11 cellular contexts compared by ENCODE assay signal in the genomic region with DNA sequence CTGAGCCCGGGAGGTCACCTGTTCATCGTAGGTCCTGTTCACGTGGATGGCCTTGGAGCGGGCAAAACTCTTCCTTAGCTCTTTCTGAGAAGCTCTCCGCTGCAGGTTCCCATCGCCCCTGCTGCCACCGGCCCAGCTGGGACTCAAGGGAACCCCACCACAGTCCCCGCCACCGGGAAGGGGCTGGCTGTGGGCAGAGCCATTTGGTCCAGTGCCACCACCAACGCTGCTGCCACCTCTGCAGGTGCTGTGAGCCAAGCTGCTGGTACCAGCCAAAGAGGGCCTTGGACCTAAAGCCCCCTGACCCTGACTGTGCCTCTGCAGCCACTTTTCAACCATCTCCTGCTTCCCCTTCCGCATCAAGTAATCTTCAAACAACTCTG. TPM values are rescaled to one million over a fixed set of nuclear protein-coding genes. Genes with fewer than 3 reads are reported as not detected.
DNase-seq lines count a peak whose midpoint lies in the region; ATAC-seq and TF ChIP-seq lines count a peak whose summit lies in the region.
"Had no signal": no experiment of that assay in that cellular context is flagged by ENCODE, and none has a peak within 500 bp of the region (broad histone marks: within the 10 kb centered on the region; RNA-seq: fewer than 3 reads in every experiment).

No MANE protein-coding gene starts in this region.

- no peak overlapping the region for H3K27ac Mint-ChIP-seq in GM23338
- H3K27ac Mint-ChIP-seq: effector memory CD8-positive, alpha-beta T cell had no signal

- H3K27me3 Mint-ChIP-seq in GM23338 (ENCODE audit: insufficient read depth, low read depth, poor library complexity): peaks cover 14% of the 10 kb centered on the region

- peak overlapping the region; percentile 97 for H3K4me2 ChIP-seq in GM23338

- intact Hi-C loops in right cardiac atrium (cut with DNase I): no loop called here
- intact Hi-C loops in prostate gland (cut with DNase I): loop anchor here (10.0 kb wide), 1 partner anchor 277 kb away; no protein-coding TSS in a partner anchor

- H3K4me3 ChIP-seq in GM23338 (peak overlapping the region; percentile 90), SJSA1 (peak overlapping the region; percentile 36; the same call in 1 of the 2 replicates), right cardiac atrium (ENCODE audit: low read length) (no peak overlapping the region), prostate gland (peak overlapping the region; percentile 24 to 43)

- H2AFZ ChIP-seq in GM23338: peak overlapping the region; percentile 100

- no peak for TF ChIP-seq CTCF in GM23338 (conservative IDR thresholded peaks at IDR 0.05; ENCODE audit: low read depth in 2 of 2)
- TF ChIP-seq CTCF in prostate gland (IDR thresholded peaks at IDR 0.05): no peak

- H3K79me2 ChIP-seq in GM23338 (replicated peaks; ENCODE audit: insufficient read depth): no peaks in the 10 kb centered on the region

- H3K27me3 ChIP-seq in GM23338 (ENCODE audit: insufficient read depth): peaks cover 33% of the 10 kb centered on the region
- H3K27me3 ChIP-seq in SJSA1 (replicated peaks): no peaks in the 10 kb centered on the region
- H3K27me3 ChIP-seq in right cardiac atrium (ENCODE audit: control insufficient read depth, insufficient read depth): no peaks in the 10 kb centered on the region
- no peaks in the 10 kb centered on the region for H3K27me3 ChIP-seq in prostate gland (replicated peaks; ENCODE audit: insufficient read depth)

- ATAC-seq in GM23338 (peak; percentile 8), right cardiac atrium (peak; percentile 10 to 20), GM21381 (IDR thresholded peaks at IDR 0.05; ENCODE audit: unreplicated experiment) (no peak)

- peaks cover 9% of the 10 kb centered on the region for H3K4me1 Mint-ChIP-seq in GM23338

- H3K4me3 Mint-ChIP-seq in GM23338: peak overlapping the region; percentile 89

- H3K9me3 ChIP-seq in SJSA1 (replicated peaks) (no peaks in the 10 kb centered on the region), right cardiac atrium (ENCODE audit: control insufficient read depth, low read length) (no peaks in the 10 kb centered on the region), prostate gland (no peaks in the 10 kb centered on the region)

- no peaks in the 10 kb centered on the region for H3K36me3 Mint-ChIP-seq in GM23338 (ENCODE audit: low read depth)

- no peaks in the 10 kb centered on the region for H4K20me1 ChIP-seq in GM23338 (replicated peaks; ENCODE audit: insufficient read depth)

- H3K4me1 ChIP-seq in GM23338 (ENCODE audit: insufficient read depth) (peaks cover 6% of the 10 kb centered on the region; the same call in 1 of the 2 replicates), SJSA1 (replicated peaks) (peaks cover 26% of the 10 kb centered on the region), right cardiac atrium (ENCODE audit: control insufficient read depth, insufficient read depth, low read length) (no peaks in the 10 kb centered on the region), prostate gland (replicated peaks) (no peaks in the 10 kb centered on the region)

- H3K9me2 ChIP-seq in GM23338 (ENCODE audit: insufficient read depth): no peaks in the 10 kb centered on the region

- TF ChIP-seq POLR2A in prostate gland (IDR thresholded peaks at IDR 0.05): no peak

- H3K27ac ChIP-seq in GM23338 (ENCODE audit: low read depth): no peak overlapping the region
- no peak overlapping the region for H3K27ac ChIP-seq in SJSA1
- H3K27ac ChIP-seq in right cardiac atrium (ENCODE audit: low read length): no peak overlapping the region
- H3K27ac ChIP-seq in prostate gland: peak overlapping the region; percentile 64 to 73

- DNase-seq in GM23338 (ENCODE audit: low spot score) (no peak), SJSA1 (ENCODE audit: low read depth in 1 of 2, low spot score in 2 of 2) (no peak), right cardiac atrium (peak in 1 of 3 donors; percentile 56), prostate gland (ENCODE audit: low spot score) (no peak), nucleus accumbens (lab: John Stamatoyannopoulos, UW) (no peak), NCI-H1417 treated with DMSO at 0.1 percent for 48 hours (lab: John Stamatoyannopoulos, UW) (no peak)
- no peak for DNase-seq in activated CD8-positive, alpha-beta memory T cell treated with anti-CD3 and anti-CD28 coated beads, Interleukin-2, amount 50 U/mL, for 4 hours
- DNase-seq: effector memory CD8-positive, alpha-beta T cell had no signal

- WGBS in right cardiac atrium: 82% methylated on average over 11 of the region's 11 CpGs
- 85% methylated on average over 11 of the region's 11 CpGs for WGBS in prostate gland

- no peaks in the 10 kb centered on the region for H3K36me3 ChIP-seq in GM23338 (ENCODE audit: insufficient read depth)
- no peaks in the 10 kb centered on the region for H3K36me3 ChIP-seq in SJSA1
- no peaks in the 10 kb centered on the region for H3K36me3 ChIP-seq in prostate gland

- no peaks in the 10 kb centered on the region for H3F3A ChIP-seq in GM23338 (replicated peaks; ENCODE audit: low read depth)

- no peaks in the 10 kb centered on the region for H3K9me3 Mint-ChIP-seq in GM23338
- H3K9me3 Mint-ChIP-seq: effector memory CD8-positive, alpha-beta T cell had no signal

TF ChIP-seq in GM23338, 12 proteins besides CTCF, POLR2A, EP300 and RAD21 (continues in another document):
- TF ChIP-seq EZH2phosphoT487 (IDR thresholded peaks at IDR 0.05; ENCODE audit: unreplicated experiment) (no peak), ZNF331 (CRISPR knock-in tag; IDR thresholded peaks at IDR 0.05; ENCODE audit: low read depth) (no peak), JUNB (IDR thresholded peaks at IDR 0.05; ENCODE audit: unreplicated experiment) (no peak), POLR2AphosphoS5 (IDR thresholded peaks at IDR 0.05; ENCODE audit: low read depth) (no peak), ETS1 (IDR thresholded peaks at IDR 0.05) (no peak), EZH2 (IDR thresholded peaks at IDR 0.05; ENCODE audit: low read depth, unreplicated experiment) (no peak)
- TF ChIP-seq, protein P1, sequence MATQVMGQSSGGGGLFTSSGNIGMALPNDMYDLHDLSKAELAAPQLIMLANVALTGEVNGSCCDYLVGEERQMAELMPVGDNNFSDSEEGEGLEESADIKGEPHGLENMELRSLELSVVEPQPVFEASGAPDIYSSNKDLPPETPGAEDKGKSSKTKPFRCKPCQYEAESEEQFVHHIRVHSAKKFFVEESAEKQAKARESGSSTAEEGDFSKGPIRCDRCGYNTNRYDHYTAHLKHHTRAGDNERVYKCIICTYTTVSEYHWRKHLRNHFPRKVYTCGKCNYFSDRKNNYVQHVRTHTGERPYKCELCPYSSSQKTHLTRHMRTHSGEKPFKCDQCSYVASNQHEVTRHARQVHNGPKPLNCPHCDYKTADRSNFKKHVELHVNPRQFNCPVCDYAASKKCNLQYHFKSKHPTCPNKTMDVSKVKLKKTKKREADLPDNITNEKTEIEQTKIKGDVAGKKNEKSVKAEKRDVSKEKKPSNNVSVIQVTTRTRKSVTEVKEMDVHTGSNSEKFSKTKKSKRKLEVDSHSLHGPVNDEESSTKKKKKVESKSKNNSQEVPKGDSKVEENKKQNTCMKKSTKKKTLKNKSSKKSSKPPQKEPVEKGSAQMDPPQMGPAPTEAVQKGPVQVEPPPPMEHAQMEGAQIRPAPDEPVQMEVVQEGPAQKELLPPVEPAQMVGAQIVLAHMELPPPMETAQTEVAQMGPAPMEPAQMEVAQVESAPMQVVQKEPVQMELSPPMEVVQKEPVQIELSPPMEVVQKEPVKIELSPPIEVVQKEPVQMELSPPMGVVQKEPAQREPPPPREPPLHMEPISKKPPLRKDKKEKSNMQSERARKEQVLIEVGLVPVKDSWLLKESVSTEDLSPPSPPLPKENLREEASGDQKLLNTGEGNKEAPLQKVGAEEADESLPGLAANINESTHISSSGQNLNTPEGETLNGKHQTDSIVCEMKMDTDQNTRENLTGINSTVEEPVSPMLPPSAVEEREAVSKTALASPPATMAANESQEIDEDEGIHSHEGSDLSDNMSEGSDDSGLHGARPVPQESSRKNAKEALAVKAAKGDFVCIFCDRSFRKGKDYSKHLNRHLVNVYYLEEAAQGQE (IDR thresholded peaks at IDR 0.05; ENCODE audit: unreplicated experiment): no peak

RNA-seq across cellular contexts. Expression of gene PDE11A, which starts 0.6 kb away (rescaled TPM):
- total RNA-seq in GM23338 (2014; rRNA removed; shearing (Covaris generic)): 0.73 and 1.7 TPM in 2 replicates
- polyA plus RNA-seq in GM23338 (2016; fragmentation: Nextera tagmentation; extraction: Ambion mirVana) (0.02 and 0.08 TPM in 2 replicates), right cardiac atrium (0.16 TPM)
- 0.38 and 0.42 TPM in 2 replicates for total RNA-seq in SJSA1 (2014; rRNA removed; shearing (Covaris generic))
- total RNA-seq in right cardiac atrium (under 1 TPM; 0.08 to 0.63 (median 0.19) TPM), prostate gland (10 to 100 TPM; 14.9 to 26.6 TPM)
- total RNA-seq: LHCN-M2; T-helper 2 cell treated with Interferon-gamma antibody and Interleukin-4, amounts not matched to agents 100 ng/mL and 5 ng/mL, for 36 hours had no signal

RNA-seq across cellular contexts. Expression of gene RBM45, which starts 40.2 kb away (rescaled TPM):
- 9.9 and 15.8 TPM in 2 replicates for total RNA-seq in GM23338 (2014; rRNA removed; shearing (Covaris generic))
- polyA plus RNA-seq in GM23338 (2016; fragmentation: Nextera tagmentation; extraction: Ambion mirVana) (17.1 and 18.2 TPM in 2 replicates), right cardiac atrium (7.8 TPM)
- 17.4 and 36.8 TPM in 2 replicates for total RNA-seq in SJSA1 (2014; rRNA removed; shearing (Covaris generic))
- total RNA-seq in right cardiac atrium (1 to 10 TPM; 8.1 to 9.9 (median 8.6) TPM), prostate gland (10 to 100 TPM in 1 of 2 donors, 1 to 10 TPM in 1; 9.7 to 19.0 TPM)

Comparison
In these comparisons a context has a peak if more than half of its experiments do, and no peak if none do; other contexts are left out.
1. H3K27ac ChIP-seq: peak in prostate gland (2 of 2); none in GM23338 (single experiment), SJSA1 (single experiment) and right cardiac atrium (single experiment).